8 cellular contexts compared by ENCODE assay signal in the genomic region with DNA sequence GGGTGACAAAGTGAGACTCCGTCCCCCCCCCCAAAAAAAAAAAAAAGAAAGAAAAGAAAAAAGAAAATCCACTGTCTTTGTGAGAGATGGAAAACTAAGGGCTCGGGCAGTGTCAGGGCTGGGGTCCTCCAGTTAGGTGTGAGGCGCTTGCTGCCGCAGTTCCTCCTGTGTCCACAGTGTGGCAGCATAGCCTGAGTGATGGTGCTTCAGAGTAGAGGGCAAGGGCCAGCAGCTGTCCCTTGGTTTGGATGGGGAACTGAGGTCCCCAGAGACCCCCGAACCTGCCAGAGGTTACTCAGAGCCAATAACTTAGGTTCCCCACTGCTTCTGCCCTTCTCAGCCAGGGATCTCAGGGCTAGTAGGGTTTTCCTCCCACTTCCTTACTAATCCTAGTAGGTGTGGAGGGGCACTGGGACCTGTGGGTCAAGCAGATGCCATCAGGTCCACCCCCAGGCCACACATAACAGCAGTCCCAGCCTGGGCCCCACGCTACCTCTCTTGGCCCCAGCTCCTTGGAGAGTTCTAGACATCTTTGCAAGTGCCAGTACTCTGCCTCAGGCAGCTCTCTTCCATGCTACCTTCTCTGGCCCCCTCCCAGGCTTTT. TPM values are rescaled to one million over a fixed set of nuclear protein-coding genes. Genes with fewer than 3 reads are reported as not detected.
DNase-seq lines count a peak whose midpoint lies in the region; ATAC-seq and TF ChIP-seq lines count a peak whose summit lies in the region.

No MANE protein-coding gene starts in this region.

- H3K36me3 ChIP-seq in KMS-11 (ENCODE audit: insufficient read depth) = no peaks in the 10 kb centered on the region

- no peak overlapping the region for H2AFZ ChIP-seq in KMS-11 (ENCODE audit: low read depth)

- H3K9me3 Mint-ChIP-seq in activated naive CD8-positive, alpha-beta T cell treated with anti-CD3 and anti-CD28 coated beads, Interleukin-2, amount 50 U/mL, for 24 hours = no peaks in the 10 kb centered on the region

- no peaks in the 10 kb centered on the region for H3K4me1 Mint-ChIP-seq in activated naive CD8-positive, alpha-beta T cell treated with anti-CD3 and anti-CD28 coated beads, Interleukin-2, amount 50 U/mL, for 24 hours

- intact Hi-C loops in left cardiac atrium (cut with DNase I) = loop anchor here (2.0 to 10.0 kb wide), 3 partner anchors 31 to 73 kb away; partner anchors contain the start of gene FLII (in 1 of the 2)

- no peaks in the 10 kb centered on the region for H3K4me1 ChIP-seq in KMS-11 (ENCODE audit: low read depth, poor library complexity, severe bottlenecking)

- no peak overlapping the region for H3K4me3 Mint-ChIP-seq in activated naive CD8-positive, alpha-beta T cell treated with anti-CD3 and anti-CD28 coated beads, Interleukin-2, amount 50 U/mL, for 24 hours

- TF ChIP-seq CTCF in KMS-11 (conservative IDR thresholded peaks at IDR 0.05; ENCODE audit: low read depth, low read length) (peak; percentile 71), retinal pigment epithelial cell (conservative IDR thresholded peaks at IDR 0.05; ENCODE audit: low read depth, low read length) (peak; percentile 99)

- H3K9ac ChIP-seq in KMS-11 = no peak overlapping the region

- no peaks in the 10 kb centered on the region for H3K27me3 Mint-ChIP-seq in activated naive CD8-positive, alpha-beta T cell treated with anti-CD3 and anti-CD28 coated beads, Interleukin-2, amount 50 U/mL, for 24 hours

- DNase-seq in EH (ENCODE audit: low read depth) = peak; percentile 67
- peak; percentile 43 for DNase-seq in SW480 (ENCODE audit: low spot score)
- DNase-seq in activated naive CD8-positive, alpha-beta T cell treated with anti-CD3 and anti-CD28 coated beads, Interleukin-2, amount 50 U/mL, for 24 hours = peak; percentile 82
- peak; percentile 77 for DNase-seq in left cardiac atrium
- DNase-seq in retinal pigment epithelial cell (ENCODE audit: low read depth) = no peak
- DNase-seq in GF-D8 (lab: John Stamatoyannopoulos, UW) = no peak

- H3K4me3 ChIP-seq in KMS-11 (IDR thresholded peaks at IDR 0.05; ENCODE audit: insufficient read depth, low read depth, low read length) (no peak overlapping the region), retinal pigment epithelial cell (ENCODE audit: low read length) (no peak overlapping the region)

- peak; percentile 80 for ATAC-seq in activated naive CD8-positive, alpha-beta T cell treated with anti-CD3 and anti-CD28 coated beads, Interleukin-2, amount 50 U/mL, for 24 hours
- ATAC-seq in left cardiac atrium (peak; percentile 83), GM21723 (IDR thresholded peaks at IDR 0.05; ENCODE audit: unreplicated experiment) (no peak)

- no peaks in the 10 kb centered on the region for H3K79me2 ChIP-seq in KMS-11 (ENCODE audit: insufficient read depth, low read depth)

- no peak overlapping the region for H3K27ac ChIP-seq in KMS-11

- no peaks in the 10 kb centered on the region for H4K20me1 ChIP-seq in KMS-11 (ENCODE audit: insufficient read depth)

- H3K27ac Mint-ChIP-seq in activated naive CD8-positive, alpha-beta T cell treated with anti-CD3 and anti-CD28 coated beads, Interleukin-2, amount 50 U/mL, for 24 hours = no peak overlapping the region

- no peak overlapping the region for H3K4me2 ChIP-seq in KMS-11

- H3K36me3 Mint-ChIP-seq in activated naive CD8-positive, alpha-beta T cell treated with anti-CD3 and anti-CD28 coated beads, Interleukin-2, amount 50 U/mL, for 24 hours (ENCODE audit: low read depth) = no peaks in the 10 kb centered on the region

- H3K27me3 ChIP-seq in KMS-11 (ENCODE audit: insufficient read depth, low read depth) = no peaks in the 10 kb centered on the region

RNA-seq across cellular contexts. Expression of gene LLGL1, which starts 7.9 kb away (rescaled TPM):
- total RNA-seq in left cardiac atrium = 10 to 100 TPM; 10.9 to 11.0 TPM

RNA-seq across cellular contexts. Expression of gene ALKBH5, which starts 33.9 kb away (rescaled TPM):
- 100 to 1,000 TPM; 137 to 169 TPM for total RNA-seq in left cardiac atrium

RNA-seq across cellular contexts. Expression of gene FLII, which starts 41.0 kb away (rescaled TPM):
- total RNA-seq in left cardiac atrium = 100 to 1,000 TPM; 204 to 211 TPM

RNA-seq across cellular contexts. Expression of gene MIEF2, which starts 42.9 kb away (rescaled TPM):
- 10 to 100 TPM; 16.2 to 16.8 TPM for total RNA-seq in left cardiac atrium

Comparison
In these comparisons a context has a peak if more than half of its experiments do, and no peak if none do; other contexts are left out.
1. DNase-seq: peak in EH (single experiment), SW480 (single experiment), activated naive CD8-positive, alpha-beta T cell treated with anti-CD3 and anti-CD28 coated beads, Interleukin-2, amount 50 U/mL, for 24 hours (single experiment) and left cardiac atrium (single experiment); none in retinal pigment epithelial cell (single experiment) and GF-D8 (single experiment).